ENCODE assay signal across 8 cellular contexts in genomic region chr20:32018269-32019155, GRCh38. TPM values are rescaled to one million over a fixed set of nuclear protein-coding genes. Genes with fewer than 3 reads are reported as not detected.
A peak's percentile ranks its signal among the peaks of the same experiment; 100 is the strongest.
DNase-seq lines count a peak whose midpoint lies in the region; ATAC-seq and TF ChIP-seq lines count a peak whose summit lies in the region.

No MANE protein-coding gene starts in this region.

- ATAC-seq in heart left ventricle, result peak in 3 of 4 donors; percentile 72 to 85 (median 81)
- no peak for ATAC-seq in HG02571 (IDR thresholded peaks at IDR 0.05; ENCODE audit: unreplicated experiment)
- no peak for ATAC-seq in GM21360 (IDR thresholded peaks at IDR 0.05; ENCODE audit: unreplicated experiment)

- H3K27me3 ChIP-seq in NT2/D1 (ENCODE audit: insufficient read depth, insufficient read length) (peaks cover 11% of the 10 kb centered on the region), heart left ventricle (peaks cover 0 to 70% (median 33%) of the 10 kb centered on the region in 9 donors), sigmoid colon (peaks cover 30 to 91% (median 49%) of the 10 kb centered on the region in 3 donors)

- H3K4me1 ChIP-seq in NT2/D1 (ENCODE audit: insufficient read depth, insufficient read length) (peaks cover 4% of the 10 kb centered on the region), heart left ventricle (peaks cover 0 to 42% (median 14%) of the 10 kb centered on the region in 12 donors), sigmoid colon (peaks cover 0 to 22% (median 16%) of the 10 kb centered on the region in 4 donors)

- TF ChIP-seq CTCF in C4-2B (conservative IDR thresholded peaks at IDR 0.05) (no peak), heart left ventricle (IDR thresholded peaks at IDR 0.05) (no peak), sigmoid colon (IDR thresholded peaks at IDR 0.05) (no peak)

- DNase-seq in HK-2 (ENCODE audit: unreplicated experiment) (peak; percentile 83), NT2/D1 (ENCODE audit: low read depth, low spot score) (no peak), heart left ventricle (peak; percentile 58 to 76 (median 67)), sigmoid colon (no peak)
- DNase-seq in activated T-helper 1 cell treated with anti-CD3 and anti-CD28 coated beads, Interleukin-2, amount 50 U/mL, for 16 hours (ENCODE audit: low read depth in 1 of 2, low spot score in 1 of 2), result peak; percentile 15 to 21

- H3K36me3 ChIP-seq in NT2/D1 (ENCODE audit: insufficient read depth, insufficient read length, low read length) (no peaks in the 10 kb centered on the region), heart left ventricle (peaks cover 0 to 7% (median 0%) of the 10 kb centered on the region in 9 donors), sigmoid colon (no peaks in the 10 kb centered on the region)

- WGBS in heart left ventricle, 4 donors, result 2 to 5% (median 3%) methylated on average over 39 to 67 of the region's 67 CpGs
- WGBS in sigmoid colon, 2 donors, result 1% methylated on average over 67 of the region's 67 CpGs

- peak overlapping the region; percentile 74 for H3K9ac ChIP-seq in NT2/D1 (ENCODE audit: insufficient read length, low read depth)

- no peak for TF ChIP-seq EP300 in sigmoid colon (IDR thresholded peaks at IDR 0.05)

- H3K9me3 ChIP-seq in NT2/D1 (ENCODE audit: insufficient read depth, low read length) (no peaks in the 10 kb centered on the region), heart left ventricle (no peaks in the 10 kb centered on the region), sigmoid colon (no peaks in the 10 kb centered on the region)

- peak overlapping the region; percentile 51 for H3K4me3 ChIP-seq in NT2/D1 (ENCODE audit: insufficient read length, low read depth)
- H3K4me3 ChIP-seq in heart left ventricle, result peak overlapping the region; percentile 23 to 67 (median 54)
- peak overlapping the region in 3 of 4 donors; percentile 37 to 46 (median 42) for H3K4me3 ChIP-seq in sigmoid colon

- TF ChIP-seq POLR2A in heart left ventricle (IDR thresholded peaks at IDR 0.05), result peak in 1 of 2 donors; percentile 70
- TF ChIP-seq POLR2A in sigmoid colon (IDR thresholded peaks at IDR 0.05), result no peak

- intact Hi-C loops in heart left ventricle (cut with DNase I), result no loop called here
- intact Hi-C loops in sigmoid colon (cut with DNase I), result no loop called here

- H3K27ac ChIP-seq in C4-2B, result peak overlapping the region; percentile 58
- peak overlapping the region in 9 of 12 donors; percentile 32 to 68 (median 57) for H3K27ac ChIP-seq in heart left ventricle
- no peak overlapping the region for H3K27ac ChIP-seq in sigmoid colon

RNA-seq across cellular contexts. Expression of gene CCM2L, which starts 8.3 kb away (rescaled TPM):
- total RNA-seq in heart left ventricle (10 to 100 TPM in 3 of 9 donors, 1 to 10 TPM in 6; 3.4 to 14.8 (median 8.7) TPM), sigmoid colon (1 to 10 TPM; 2.3 to 5.8 (median 4.0) TPM)
- polyA plus RNA-seq in heart left ventricle (10 to 100 TPM; 11.4 to 12.5 TPM), sigmoid colon (1 to 10 TPM in 2 of 3 donors, under 1 TPM in 1; 0.46 to 2.5 (median 1.2) TPM)

RNA-seq across cellular contexts. Expression of gene HCK, which starts 33.5 kb away (rescaled TPM):
- 10 to 100 TPM in 2 of 9 donors, 1 to 10 TPM in 7; 2.0 to 52.0 (median 4.5) TPM for total RNA-seq in heart left ventricle
- 1 to 10 TPM; 1.4 to 3.7 TPM for polyA plus RNA-seq in heart left ventricle
- 10 to 100 TPM in 2 of 4 donors, 1 to 10 TPM in 2; 8.6 to 28.0 (median 10.7) TPM for total RNA-seq in sigmoid colon
- 10 to 100 TPM; 17.5 to 25.8 (median 20.6) TPM for polyA plus RNA-seq in sigmoid colon

RNA-seq across cellular contexts. Expression of gene XKR7, which starts 50.6 kb away (rescaled TPM):
- total RNA-seq in heart left ventricle (not detected), sigmoid colon (under 1 TPM in 2 of 4 donors, not detected in 2; under 0.01 to 0.14 TPM)
- polyA plus RNA-seq in heart left ventricle (not detected), sigmoid colon (under 1 TPM in 1 of 3 donors, not detected in 2; 0.15 TPM)

Comparison
In these comparisons a context has a peak if more than half of its experiments do, and no peak if none do; other contexts are left out.
1. H3K27ac ChIP-seq: peak in C4-2B (single experiment) and heart left ventricle (9 of 12); none in sigmoid colon (0 of 4).
2. DNase-seq: peak in HK-2 (single experiment), activated T-helper 1 cell treated with anti-CD3 and anti-CD28 coated beads, Interleukin-2, amount 50 U/mL, for 16 hours (2 of 2) and heart left ventricle (5 of 5); none in NT2/D1 (single experiment) and sigmoid colon (single experiment).
3. ATAC-seq: peak in heart left ventricle (3 of 4); none in HG02571 (single experiment) and GM21360 (single experiment).
4. Peak in every context shown above with its lines, with median percentiles within 50 percentile points of each other: H3K4me3 ChIP-seq.